In genomic region chr7:50305697-50306300, GRCh38 we compare ENCODE assay signal across 11 cellular contexts. TPM values are rescaled to one million over a fixed set of nuclear protein-coding genes. Genes with fewer than 3 reads are reported as not detected.
A peak's percentile ranks its signal among the peaks of the same experiment; 100 is the strongest.
DNase-seq lines count a peak whose midpoint lies in the region; ATAC-seq and TF ChIP-seq lines count a peak whose summit lies in the region.
"Had no signal": no experiment of that assay in that cellular context is flagged by ENCODE, and none has a peak within 500 bp of the region (broad histone marks: within the 10 kb centered on the region; RNA-seq: fewer than 3 reads in every experiment).

No MANE protein-coding gene starts in this region.

- intact Hi-C loops in natural killer cell (cut with micrococcal nuclease), result loop anchor here (2.0 kb wide), 3 partner anchors 15 to 39 kb away; no protein-coding TSS in a partner anchor

- peaks cover 42 to 59% (median 52%) of the 10 kb centered on the region in 10 experiments for H3K4me1 ChIP-seq in BLaER1 treated with 17β-estradiol and CSF1 and Interleukin-3, amounts not matched to agents 10 nM and 100 nM

- no peak for DNase-seq in activated naive CD8-positive, alpha-beta T cell treated with anti-CD3 and anti-CD28 coated beads, Interleukin-2, amount 10 ng/mL, durations not matched to agents 7 days and 5 days
- DNase-seq in natural killer cell, result no peak
- DNase-seq in NOMO-1 treated with dmso at 0.1 percent for 144 hours (lab: John Stamatoyannopoulos, UW; ENCODE audit: unreplicated experiment), result no peak
- no peak for DNase-seq in NCI-H1092 (lab: John Stamatoyannopoulos, UW)
- no peak for DNase-seq in kidney tubule cell (ENCODE audit: low spot score)
- no peak for DNase-seq in NCI-H128 (lab: John Stamatoyannopoulos, UW; ENCODE audit: unreplicated experiment)

- POLR2A ChIA-PET in activated naive CD8-positive, alpha-beta T cell treated with anti-CD3 and anti-CD28 coated beads, Interleukin-2, amount 10 ng/mL, durations not matched to agents 7 days and 5 days (lab: Charles Lee), result interaction anchor here (1.6 to 21.3 kb wide), 12 partner anchors 11 to 99 kb away, joined by 4 to 489 read pairs (median 22); no protein-coding TSS in a partner anchor

- no peak for ATAC-seq in activated naive CD8-positive, alpha-beta T cell treated with anti-CD3 and anti-CD28 coated beads, Interleukin-2, amount 10 ng/mL, durations not matched to agents 7 days and 5 days (ENCODE audit: low read depth)
- ATAC-seq in natural killer cell, result no peak

- no peaks in the 10 kb centered on the region for H3K9me3 Mint-ChIP-seq in activated naive CD8-positive, alpha-beta T cell treated with anti-CD3 and anti-CD28 coated beads, Interleukin-2, amount 10 ng/mL, durations not matched to agents 7 days and 5 days
- H3K9me3 Mint-ChIP-seq in natural killer cell, result no peaks in the 10 kb centered on the region

- TF ChIP-seq CTCF in GM12875 (IDR thresholded peaks at IDR 0.05; ENCODE audit: borderline replicate concordance, insufficient read depth, low read depth, low read length) (no peak), natural killer cell (IDR thresholded peaks at IDR 0.05) (no peak)

- peak overlapping the region; percentile 97 for H3K4me3 Mint-ChIP-seq in activated naive CD8-positive, alpha-beta T cell treated with anti-CD3 and anti-CD28 coated beads, Interleukin-2, amount 10 ng/mL, durations not matched to agents 7 days and 5 days
- peak overlapping the region; percentile 99 for H3K4me3 Mint-ChIP-seq in natural killer cell

- H3K9me3 ChIP-seq in BLaER1 treated with 17β-estradiol and CSF1 and Interleukin-3, amounts not matched to agents 10 nM and 100 nM (replicated peaks in 1 of 11), result no peaks in the 10 kb centered on the region
- H3K9me3 ChIP-seq: mucosa of descending colon had no signal

- H3K27me3 Mint-ChIP-seq in activated naive CD8-positive, alpha-beta T cell treated with anti-CD3 and anti-CD28 coated beads, Interleukin-2, amount 10 ng/mL, durations not matched to agents 7 days and 5 days, result no peaks in the 10 kb centered on the region
- no peaks in the 10 kb centered on the region for H3K27me3 Mint-ChIP-seq in natural killer cell (ENCODE audit: low read depth in 2 of 2)

- H3K27ac Mint-ChIP-seq in activated naive CD8-positive, alpha-beta T cell treated with anti-CD3 and anti-CD28 coated beads, Interleukin-2, amount 10 ng/mL, durations not matched to agents 7 days and 5 days, result peak overlapping the region; percentile 97
- peak overlapping the region in 1 of 2 donors; percentile 98 for H3K27ac Mint-ChIP-seq in natural killer cell

- no peaks in the 10 kb centered on the region for H3K27me3 ChIP-seq in BLaER1 treated with 17β-estradiol and CSF1 and Interleukin-3, amounts not matched to agents 10 nM and 100 nM

- H3K36me3 Mint-ChIP-seq in activated naive CD8-positive, alpha-beta T cell treated with anti-CD3 and anti-CD28 coated beads, Interleukin-2, amount 10 ng/mL, durations not matched to agents 7 days and 5 days, result peaks cover 53% of the 10 kb centered on the region
- H3K36me3 Mint-ChIP-seq in natural killer cell, result no peaks in the 10 kb centered on the region

- peak overlapping the region; percentile 86 to 99 (median 94) for H3K4me2 ChIP-seq in BLaER1 treated with 17β-estradiol and CSF1 and Interleukin-3, amounts not matched to agents 10 nM and 100 nM

- peak overlapping the region; percentile 90 to 99 (median 95) for H3K27ac ChIP-seq in BLaER1 treated with 17β-estradiol and CSF1 and Interleukin-3, amounts not matched to agents 10 nM and 100 nM
- H3K27ac ChIP-seq: SK-N-MC had no signal

- H3K4me1 Mint-ChIP-seq in activated naive CD8-positive, alpha-beta T cell treated with anti-CD3 and anti-CD28 coated beads, Interleukin-2, amount 10 ng/mL, durations not matched to agents 7 days and 5 days, result peaks cover 28% of the 10 kb centered on the region
- H3K4me1 Mint-ChIP-seq in natural killer cell, result peaks cover 48 to 63% of the 10 kb centered on the region in 2 donors

- peaks cover 0 to 38% (median 23%) of the 10 kb centered on the region in 11 experiments; a peak in 14 of 22 replicates for H4K20me1 ChIP-seq in BLaER1 treated with 17β-estradiol and CSF1 and Interleukin-3, amounts not matched to agents 10 nM and 100 nM

- peaks cover 0 to 6% (median 0%) of the 10 kb centered on the region in 11 experiments; a peak in 2 of 22 replicates for H3K36me3 ChIP-seq in BLaER1 treated with 17β-estradiol and CSF1 and Interleukin-3, amounts not matched to agents 10 nM and 100 nM

- peak overlapping the region; percentile 91 to 98 (median 94) for H3K9ac ChIP-seq in BLaER1 treated with 17β-estradiol and CSF1 and Interleukin-3, amounts not matched to agents 10 nM and 100 nM

- peak overlapping the region; percentile 83 to 97 (median 88) for H3K4me3 ChIP-seq in BLaER1 treated with 17β-estradiol and CSF1 and Interleukin-3, amounts not matched to agents 10 nM and 100 nM
- H3K4me3 ChIP-seq in GM12875 (ENCODE audit: low read depth, low read length), result peak overlapping the region; percentile 38
- H3K4me3 ChIP-seq: mucosa of descending colon, SK-N-MC had no signal

RNA-seq across cellular contexts. Expression of gene IKZF1, which starts 1.3 kb away (rescaled TPM):
- total RNA-seq in activated naive CD8-positive, alpha-beta T cell treated with anti-CD3 and anti-CD28 coated beads, Interleukin-2, amount 10 ng/mL, durations not matched to agents 7 days and 5 days, result 100 to 1,000 TPM; 383 to 410 TPM
- 100 to 1,000 TPM; 294 to 391 (median 350) TPM for total RNA-seq in natural killer cell
- total RNA-seq: M059J had no signal
